ENCODE assay signal across 15 cellular contexts in the genomic region with DNA sequence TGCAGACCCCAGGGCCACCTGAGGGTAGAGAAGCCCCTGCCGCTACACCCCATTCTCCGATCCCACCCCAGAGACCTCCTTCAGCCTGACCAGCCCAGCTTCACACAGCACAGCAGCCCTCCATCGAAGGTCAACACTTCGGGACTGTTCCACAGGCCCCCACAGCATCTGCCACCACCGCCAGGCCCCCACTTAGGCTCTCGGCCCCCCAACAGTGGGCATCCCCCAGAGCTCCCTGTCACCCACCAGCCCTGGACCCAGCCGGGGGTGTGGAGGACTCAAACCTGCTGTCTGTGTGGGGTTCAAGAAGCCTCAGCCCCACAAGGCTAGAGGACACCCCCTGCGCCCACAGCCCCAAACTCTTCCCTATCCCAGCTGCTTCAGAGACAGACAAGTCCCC. TPM values are rescaled to one million over a fixed set of nuclear protein-coding genes. Genes with fewer than 3 reads are reported as not detected.
DNase-seq lines count a peak whose midpoint lies in the region; ATAC-seq and TF ChIP-seq lines count a peak whose summit lies in the region.
"Had no signal": no experiment of that assay in that cellular context is flagged by ENCODE, and none has a peak within 500 bp of the region (broad histone marks: within the 10 kb centered on the region; RNA-seq: fewer than 3 reads in every experiment).

No MANE protein-coding gene starts in this region.

- peak overlapping the region; percentile 63 for H3K4me3 ChIP-seq in CD8-positive, alpha-beta memory T cell (ENCODE audit: low read length)
- H3K4me3 ChIP-seq in PC-3 (ENCODE audit: low read length) (no peak overlapping the region), aorta (ENCODE audit: low read length in 2 of 2) (no peak overlapping the region)

- H3K4me2 ChIP-seq in PC-3 (ENCODE audit: low read length): no peak overlapping the region

- no peak overlapping the region for H3K9ac ChIP-seq in PC-3 (ENCODE audit: low read length)

- WGBS in aorta, 2 donors: 87 to 88% methylated on average over 8 of the region's 8 CpGs

- no TSS peak for BruUV-seq in PC-3 (replicated peaks; lab: Mats Ljungman, UMichigan)

- H3K4me1 Mint-ChIP-seq in CD8-positive, alpha-beta memory T cell: peaks cover 54 to 72% (median 58%) of the 10 kb centered on the region in 3 donors
- H3K4me1 Mint-ChIP-seq in activated naive CD8-positive, alpha-beta T cell (ENCODE audit: low read depth): peaks cover 62% of the 10 kb centered on the region
- peaks cover 14% of the 10 kb centered on the region for H3K4me1 Mint-ChIP-seq in neural crest cell

- no peaks in the 10 kb centered on the region for H3K9me3 ChIP-seq in CD8-positive, alpha-beta memory T cell (ENCODE audit: low read length)
- H3K9me3 ChIP-seq in KOPT-K1 (ENCODE audit: insufficient read depth, low read length, poor library complexity, severe bottlenecking) (no peaks in the 10 kb centered on the region), PC-3 (ENCODE audit: low read length) (no peaks in the 10 kb centered on the region), aorta (ENCODE audit: control insufficient read depth, low read length) (no peaks in the 10 kb centered on the region)

- H3K9me2 ChIP-seq in PC-3 (replicated peaks; ENCODE audit: low read length): no peaks in the 10 kb centered on the region

- CTCF ChIA-PET in CD8-positive, alpha-beta memory T cell (lab: Charles Lee): interaction anchor here (1.7 to 6.1 kb wide), 4 partner anchors 11 to 58 kb away, joined by 5 to 45 read pairs (median 12); partner anchors contain the start of gene SCO2
- CTCF ChIA-PET in PC-3 (lab: Charles Lee): no interaction called here

- H3K27ac ChIP-seq in CD8-positive, alpha-beta memory T cell (ENCODE audit: low read depth, low read length): peak overlapping the region; percentile 51
- peak overlapping the region; percentile 96 for H3K27ac ChIP-seq in KOPT-K1 (ENCODE audit: low read depth, low read length, poor library complexity, severe bottlenecking)
- H3K27ac ChIP-seq in PC-3 (ENCODE audit: low read length): no peak overlapping the region
- H3K27ac ChIP-seq in aorta (ENCODE audit: low read depth in 1 of 2, low read length in 2 of 2): no peak overlapping the region

- no peaks in the 10 kb centered on the region for H3K27me3 Mint-ChIP-seq in CD8-positive, alpha-beta memory T cell
- H3K27me3 Mint-ChIP-seq in activated naive CD8-positive, alpha-beta T cell: no peaks in the 10 kb centered on the region
- no peaks in the 10 kb centered on the region for H3K27me3 Mint-ChIP-seq in neural crest cell (ENCODE audit: low read depth)

- no peak for DNase-seq in CD8-positive, alpha-beta memory T cell
- DNase-seq in neural crest cell (ENCODE audit: low read depth, low spot score) (no peak), PC-3 (no peak), aorta (no peak), glomerular visceral epithelial cell (ENCODE audit: extremely low spot score) (no peak)
- DNase-seq: activated effector memory CD4-positive, alpha-beta T cell treated with Interleukin-2 at 50 U/mL for 16 hours; cerebellar nuclear complex; head of caudate nucleus; NCI-H2081; NCI-H82; stimulated activated CD4-positive, alpha-beta T cell treated with anti-CD3 and anti-CD28 coated beads, Interleukin-2, amount 100 ng/mL, for 48 hours had no signal

- TF ChIP-seq CTCF in neural crest cell (conservative IDR thresholded peaks at IDR 0.05) (no peak), PC-3 (conservative IDR thresholded peaks at IDR 0.05; ENCODE audit: low read depth, low read length) (no peak)

- POLR2A ChIA-PET in CD8-positive, alpha-beta memory T cell (lab: Charles Lee): interaction anchor here (1.0 to 2.6 kb wide), 3 partner anchors 10 to 30 kb away, joined by 4 to 8 read pairs (median 7); no protein-coding TSS in a partner anchor
- POLR2A ChIA-PET in PC-3 (lab: Charles Lee; ENCODE audit: unreplicated experiment): no interaction called here

- no peak for ATAC-seq in PC-3
- ATAC-seq in aorta (ENCODE audit: low FRiP score): no peak
- ATAC-seq: WTC11 had no signal

- no peak overlapping the region for H2AFZ ChIP-seq in PC-3 (ENCODE audit: low read length)

- no peaks in the 10 kb centered on the region for H3F3A ChIP-seq in PC-3 (ENCODE audit: low read length, unreplicated experiment)

- H4K20me1 ChIP-seq in PC-3 (ENCODE audit: low read length): peaks cover 43% of the 10 kb centered on the region

- peaks cover 31% of the 10 kb centered on the region for H3K36me3 ChIP-seq in CD8-positive, alpha-beta memory T cell (ENCODE audit: insufficient read depth, low read length)
- H3K36me3 ChIP-seq in KOPT-K1 (ENCODE audit: insufficient read depth, low read length) (peaks cover 40% of the 10 kb centered on the region), PC-3 (ENCODE audit: low read depth, low read length) (no peaks in the 10 kb centered on the region; the same call in none of the 2 replicates), aorta (ENCODE audit: control insufficient read depth in 1 of 2, insufficient read depth in 2 of 2, low read length in 1 of 2) (peaks cover 0 to 19% of the 10 kb centered on the region in 2 donors)

- H3K4me3 Mint-ChIP-seq in CD8-positive, alpha-beta memory T cell: peak overlapping the region; percentile 49 to 98 (median 82)
- H3K4me3 Mint-ChIP-seq in activated naive CD8-positive, alpha-beta T cell: peak overlapping the region; percentile 77
- H3K4me3 Mint-ChIP-seq in neural crest cell: no peak overlapping the region
- H3K4me3 Mint-ChIP-seq: WTC11 had no signal

- no peaks in the 10 kb centered on the region for H3K9me3 Mint-ChIP-seq in CD8-positive, alpha-beta memory T cell
- H3K9me3 Mint-ChIP-seq in activated naive CD8-positive, alpha-beta T cell (ENCODE audit: low read depth): no peaks in the 10 kb centered on the region
- H3K9me3 Mint-ChIP-seq in neural crest cell: no peaks in the 10 kb centered on the region
- H3K9me3 Mint-ChIP-seq: WTC11 had no signal

- peaks cover 54% of the 10 kb centered on the region for H3K4me1 ChIP-seq in CD8-positive, alpha-beta memory T cell (ENCODE audit: insufficient read depth, low read length)
- H3K4me1 ChIP-seq in PC-3 (ENCODE audit: insufficient read depth, low read length) (peaks cover 25% of the 10 kb centered on the region), aorta (ENCODE audit: control insufficient read depth in 1 of 2, insufficient read depth in 2 of 2, low read length in 2 of 2) (no peaks in the 10 kb centered on the region)

- peaks cover 0 to 55% (median 5%) of the 10 kb centered on the region in 3 donors for H3K36me3 Mint-ChIP-seq in CD8-positive, alpha-beta memory T cell
- peaks cover 4% of the 10 kb centered on the region for H3K36me3 Mint-ChIP-seq in activated naive CD8-positive, alpha-beta T cell
- peaks cover 4% of the 10 kb centered on the region for H3K36me3 Mint-ChIP-seq in neural crest cell (ENCODE audit: low read depth)

- H3K27ac Mint-ChIP-seq in CD8-positive, alpha-beta memory T cell: peak overlapping the region; percentile 78 to 99 (median 94)
- H3K27ac Mint-ChIP-seq in activated naive CD8-positive, alpha-beta T cell: peak overlapping the region; percentile 95
- peak overlapping the region; percentile 83 for H3K27ac Mint-ChIP-seq in neural crest cell (ENCODE audit: unreplicated experiment)
- H3K27ac Mint-ChIP-seq: WTC11 had no signal

- H3K27me3 ChIP-seq in CD8-positive, alpha-beta memory T cell (ENCODE audit: insufficient read depth, low read length, poor library complexity, severe bottlenecking): no peaks in the 10 kb centered on the region
- no peaks in the 10 kb centered on the region for H3K27me3 ChIP-seq in PC-3 (ENCODE audit: low read length)
- H3K27me3 ChIP-seq in aorta (ENCODE audit: control insufficient read depth in 1 of 2, insufficient read depth in 2 of 2, low read length in 1 of 2): no peaks in the 10 kb centered on the region

- H3K79me2 ChIP-seq in PC-3 (ENCODE audit: low read length): peaks cover 52% of the 10 kb centered on the region

- intact Hi-C loops in PC-3 (cut with micrococcal nuclease) (no loop called here), aorta (cut with DNase I) (no loop called here)

RNA-seq across cellular contexts. Expression of gene SBF1, which starts 6.2 kb away (rescaled TPM):
- total RNA-seq in CD8-positive, alpha-beta memory T cell: 100 to 1,000 TPM; 144 to 150 TPM
- 43.8 TPM for polyA plus RNA-seq in CD8-positive, alpha-beta memory T cell
- total RNA-seq in neural crest cell: 116 and 130 TPM in 2 replicates
- total RNA-seq in PC-3 (2014; rRNA removed): 48.5 and 67.1 TPM in 2 replicates
- 10 to 100 TPM; 65.3 to 77.9 TPM for total RNA-seq in aorta
- 10 to 100 TPM; 17.8 to 49.8 TPM for polyA plus RNA-seq in aorta

RNA-seq across cellular contexts. Expression of gene ADM2, which starts 12.7 kb away (rescaled TPM):
- total RNA-seq in CD8-positive, alpha-beta memory T cell: 1 to 10 TPM; 3.4 to 3.5 TPM
- polyA plus RNA-seq in CD8-positive, alpha-beta memory T cell: 0.24 TPM
- 1.7 TPM in 2 replicates for total RNA-seq in neural crest cell
- 0.98 and 1.8 TPM in 2 replicates for total RNA-seq in PC-3 (2014; rRNA removed)
- total RNA-seq in aorta: under 1 TPM; 0.26 to 0.54 TPM
- polyA plus RNA-seq in aorta: under 1 TPM in 1 of 2 donors, not detected in 1; 0.50 TPM

RNA-seq across cellular contexts. Expression of gene MIOX, which starts 18.0 kb away (rescaled TPM):
- total RNA-seq in CD8-positive, alpha-beta memory T cell: under 1 TPM in 1 of 2 experiments, not detected in 1; 0.31 TPM
- not detected for polyA plus RNA-seq in CD8-positive, alpha-beta memory T cell
- 0.30 and 0.35 TPM in 2 replicates for total RNA-seq in neural crest cell
- not detected in 2 replicates for total RNA-seq in PC-3 (2014; rRNA removed)
- not detected for total RNA-seq in aorta
- not detected for polyA plus RNA-seq in aorta
- total RNA-seq: H4 had no signal

RNA-seq across cellular contexts. Expression of gene LMF2, which starts 38.9 kb away (rescaled TPM):
- 10 to 100 TPM; 88.6 to 89.4 TPM for total RNA-seq in CD8-positive, alpha-beta memory T cell
- polyA plus RNA-seq in CD8-positive, alpha-beta memory T cell: 33.6 TPM
- total RNA-seq in neural crest cell (76.6 and 82.9 TPM in 2 replicates), PC-3 (2014; rRNA removed) (42.4 and 52.2 TPM in 2 replicates), aorta (10 to 100 TPM; 42.2 to 65.7 TPM)
- polyA plus RNA-seq in aorta: 100 to 1,000 TPM in 1 of 2 donors, 10 to 100 TPM in 1; 20.0 to 123 TPM

RNA-seq across cellular contexts. Expression of gene NCAPH2, which starts 39.4 kb away (rescaled TPM):
- total RNA-seq in CD8-positive, alpha-beta memory T cell: 100 to 1,000 TPM; 155 to 165 TPM
- polyA plus RNA-seq in CD8-positive, alpha-beta memory T cell: 36.5 TPM
- total RNA-seq in neural crest cell (114 and 116 TPM in 2 replicates), PC-3 (2014; rRNA removed) (75.4 and 92.1 TPM in 2 replicates), aorta (10 to 100 TPM; 31.6 to 35.5 TPM)
- polyA plus RNA-seq in aorta: 10 to 100 TPM; 18.2 to 67.4 TPM

Comparison
In these comparisons a context has a peak if more than half of its experiments do, and no peak if none do; other contexts are left out.
1. H3K27ac ChIP-seq: peak in CD8-positive, alpha-beta memory T cell (single experiment) and KOPT-K1 (single experiment); none in PC-3 (single experiment) and aorta (0 of 2).
2. Peak in every context shown above with its lines, with median percentiles within 50 percentile points of each other: H3K27ac Mint-ChIP-seq.